ENCODE assay signal across 8 cellular contexts in the genomic region with DNA sequence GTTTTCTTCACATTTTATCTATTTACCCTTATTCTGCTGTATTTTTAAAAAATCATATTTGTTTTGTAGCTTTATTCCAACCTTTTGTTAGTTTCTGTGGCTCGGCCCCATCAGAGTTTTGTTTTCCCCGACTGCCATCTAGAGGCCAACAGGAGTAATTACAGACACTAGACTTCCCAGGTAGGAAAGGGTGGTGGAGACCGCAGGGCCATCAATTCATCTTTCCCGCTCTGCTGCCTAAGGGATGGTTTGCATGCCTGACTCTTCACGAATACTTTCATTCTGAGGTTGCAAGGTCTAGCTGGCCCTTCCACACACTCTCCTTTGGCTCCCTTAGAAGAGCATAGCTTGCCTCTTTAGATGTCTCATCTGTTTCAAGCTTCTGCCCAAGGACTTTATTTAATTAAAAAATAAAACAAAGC. TPM values are rescaled to one million over a fixed set of nuclear protein-coding genes. Genes with fewer than 3 reads are reported as not detected.
DNase-seq lines count a peak whose midpoint lies in the region; ATAC-seq and TF ChIP-seq lines count a peak whose summit lies in the region.

No MANE protein-coding gene starts in this region.

- in situ Hi-C loops in Panc1 (cut with HindIII; ENCODE audit: low pct_unique_long_range_greater_than_20kb, low sequenced_read_pairs) = no loop called here

- ATAC-seq in Panc1 = peak; percentile 69; the same call in 1 of the 2 replicates
- ATAC-seq in HG03135 (IDR thresholded peaks at IDR 0.05; ENCODE audit: unreplicated experiment) = no peak

- DNase-seq in Caco-2 (peak in 1 of 2 experiments; percentile 61), HCEC 1CT (peak; percentile 18), Panc1 (ENCODE audit: low read depth, low spot score) (no peak), head of caudate nucleus (peak in 34 of 42 donors; percentile 8 to 80 (median 38)), prostate gland (ENCODE audit: low spot score) (peak; percentile 24), cortex of kidney (lab: John Stamatoyannopoulos, UW) (no peak)
- DNase-seq in activated naive CD4-positive, alpha-beta T cell treated with anti-CD3 and anti-CD28 coated beads, Interleukin-2, amount 10 ng/mL, durations not matched to agents 7 days and 5 days = peak; percentile 55

- peaks cover 6% of the 10 kb centered on the region for H3K27me3 Mint-ChIP-seq in Caco-2 (ENCODE audit: insufficient read depth, unreplicated experiment)
- peaks cover 46% of the 10 kb centered on the region for H3K27me3 Mint-ChIP-seq in activated naive CD4-positive, alpha-beta T cell treated with anti-CD3 and anti-CD28 coated beads, Interleukin-2, amount 10 ng/mL, durations not matched to agents 7 days and 5 days

- no peaks in the 10 kb centered on the region for H3K9me3 Mint-ChIP-seq in Caco-2 (ENCODE audit: unreplicated experiment)
- no peaks in the 10 kb centered on the region for H3K9me3 Mint-ChIP-seq in activated naive CD4-positive, alpha-beta T cell treated with anti-CD3 and anti-CD28 coated beads, Interleukin-2, amount 10 ng/mL, durations not matched to agents 7 days and 5 days

- H3K27me3 ChIP-seq in Caco-2 (replicated peaks; ENCODE audit: control insufficient read depth, insufficient read depth, low read length) (no peaks in the 10 kb centered on the region), Panc1 (ENCODE audit: control insufficient read depth, insufficient read depth, low read length) (no peaks in the 10 kb centered on the region), prostate gland (replicated peaks; ENCODE audit: insufficient read depth) (no peaks in the 10 kb centered on the region)

- H3K4me3 Mint-ChIP-seq in Caco-2 (ENCODE audit: unreplicated experiment) = no peak overlapping the region
- no peak overlapping the region for H3K4me3 Mint-ChIP-seq in activated naive CD4-positive, alpha-beta T cell treated with anti-CD3 and anti-CD28 coated beads, Interleukin-2, amount 10 ng/mL, durations not matched to agents 7 days and 5 days

- intact Hi-C loops in Caco-2 (cut with micrococcal nuclease; ENCODE audit: unreplicated experiment) = loop anchor here (1.0 kb wide), 4 partner anchors 57 to 231 kb away; no protein-coding TSS in a partner anchor
- intact Hi-C loops in Panc1 (cut with micrococcal nuclease; ENCODE audit: unreplicated experiment) = loop anchor here (5.0 kb wide), 1 partner anchor 199 kb away; no protein-coding TSS in a partner anchor
- intact Hi-C loops in head of caudate nucleus (cut with DNase I) = no loop called here
- intact Hi-C loops in prostate gland (cut with DNase I) = loop anchor here (2.0 to 5.0 kb wide), 2 partner anchors 179 to 198 kb away; no protein-coding TSS in a partner anchor

- H3K4me3 ChIP-seq in Caco-2 (ENCODE audit: low read depth, low read length) = no peak overlapping the region
- no peak overlapping the region for H3K4me3 ChIP-seq in Panc1 (ENCODE audit: low read depth in 2 of 2, low read length in 2 of 2)
- H3K4me3 ChIP-seq in prostate gland = no peak overlapping the region

- no peaks in the 10 kb centered on the region for H3K36me3 Mint-ChIP-seq in Caco-2 (ENCODE audit: insufficient read depth, unreplicated experiment)
- H3K36me3 Mint-ChIP-seq in activated naive CD4-positive, alpha-beta T cell treated with anti-CD3 and anti-CD28 coated beads, Interleukin-2, amount 10 ng/mL, durations not matched to agents 7 days and 5 days = no peaks in the 10 kb centered on the region

- peak; percentile 81 to 84 for TF ChIP-seq CTCF in Caco-2 (IDR thresholded peaks at IDR 0.05; ENCODE audit: insufficient read depth in 1 of 2, low read depth in 1 of 2, low read length in 1 of 2, severe bottlenecking in 1 of 2, unreplicated experiment in 1 of 2)
- TF ChIP-seq CTCF in Panc1 (IDR thresholded peaks at IDR 0.05) = peak; percentile 81
- peak; percentile 20 to 78 (median 75) for TF ChIP-seq CTCF in prostate gland (IDR thresholded peaks at IDR 0.05)

- no peaks in the 10 kb centered on the region for H3K36me3 ChIP-seq in Caco-2 (ENCODE audit: control insufficient read depth, insufficient read depth, low read length)
- H3K36me3 ChIP-seq in Panc1 (ENCODE audit: control insufficient read depth, insufficient read depth, low read length) = no peaks in the 10 kb centered on the region
- H3K36me3 ChIP-seq in prostate gland = no peaks in the 10 kb centered on the region

- POLR2A ChIA-PET in Caco-2 (lab: Charles Lee) (interaction anchor here (0.6 kb wide), 1 partner anchor 581 kb away, joined by 5 read pairs; no protein-coding TSS in a partner anchor), Panc1 (lab: Charles Lee) (interaction anchor here (0.6 kb wide), 1 partner anchor 244 kb away, joined by 4 read pairs; no protein-coding TSS in a partner anchor)

- TF ChIP-seq POLR2A in prostate gland (IDR thresholded peaks at IDR 0.05) = no peak

- CTCF ChIA-PET in Caco-2 (lab: Charles Lee) = interaction anchor here (0.6 to 2.0 kb wide), 27 partner anchors 9 to 593 kb away, joined by 3 to 42 read pairs (median 5); partner anchors contain the start of gene MAP3K8
- CTCF ChIA-PET in Panc1 (lab: Charles Lee) = interaction anchor here (0.5 to 1.2 kb wide), 7 partner anchors 10 to 232 kb away, joined by 3 to 10 read pairs (median 3); no protein-coding TSS in a partner anchor
- CTCF ChIA-PET in activated naive CD4-positive, alpha-beta T cell treated with anti-CD3 and anti-CD28 coated beads, Interleukin-2, amount 10 ng/mL, durations not matched to agents 7 days and 5 days (lab: Charles Lee) = interaction anchor here (0.6 to 4.8 kb wide), 53 partner anchors 9 to 593 kb away, joined by 3 to 94 read pairs (median 5); no protein-coding TSS in a partner anchor

- peaks cover 6% of the 10 kb centered on the region for H3K4me1 Mint-ChIP-seq in Caco-2 (ENCODE audit: low read depth, unreplicated experiment)
- H3K4me1 Mint-ChIP-seq in activated naive CD4-positive, alpha-beta T cell treated with anti-CD3 and anti-CD28 coated beads, Interleukin-2, amount 10 ng/mL, durations not matched to agents 7 days and 5 days = no peaks in the 10 kb centered on the region

- 2% methylated on average over 5 of the region's 5 CpGs for WGBS in prostate gland

- H3K27ac ChIP-seq in Panc1 (ENCODE audit: low read length) = no peak overlapping the region
- H3K27ac ChIP-seq in prostate gland = no peak overlapping the region

- H3K27ac Mint-ChIP-seq in Caco-2 (ENCODE audit: unreplicated experiment) = no peak overlapping the region
- H3K27ac Mint-ChIP-seq in activated naive CD4-positive, alpha-beta T cell treated with anti-CD3 and anti-CD28 coated beads, Interleukin-2, amount 10 ng/mL, durations not matched to agents 7 days and 5 days = no peak overlapping the region

- H3K9me3 ChIP-seq in Caco-2 (no peaks in the 10 kb centered on the region), Panc1 (ENCODE audit: control insufficient read depth, insufficient read depth, low read depth, low read length) (no peaks in the 10 kb centered on the region), prostate gland (no peaks in the 10 kb centered on the region)

- no peaks in the 10 kb centered on the region for H3K4me1 ChIP-seq in Caco-2
- no peaks in the 10 kb centered on the region for H3K4me1 ChIP-seq in Panc1 (ENCODE audit: control insufficient read depth, insufficient read depth, low read length)
- no peaks in the 10 kb centered on the region for H3K4me1 ChIP-seq in prostate gland (replicated peaks)

- BruUV-seq in Caco-2 (replicated peaks; lab: Mats Ljungman, UMichigan) (no TSS peak), Panc1 (replicated peaks; lab: Mats Ljungman, UMichigan) (no TSS peak)

RNA-seq across cellular contexts. Expression of gene LYZL2, which starts 38.3 kb away (rescaled TPM):
- not detected in 2 replicates for total RNA-seq in Caco-2 (2022)
- not detected for total RNA-seq in Panc1 (2021; ENCODE audit: unreplicated experiment)
- not detected for polyA plus RNA-seq in Panc1 (2012; ENCODE audit: insufficient read length)
- total RNA-seq in prostate gland = 1 to 10 TPM in 1 of 2 donors, not detected in 1; 3.3 TPM

Comparison
In these comparisons a context has a peak if more than half of its experiments do, and no peak if none do; other contexts are left out.
1. DNase-seq: peak in HCEC 1CT (single experiment), activated naive CD4-positive, alpha-beta T cell treated with anti-CD3 and anti-CD28 coated beads, Interleukin-2, amount 10 ng/mL, durations not matched to agents 7 days and 5 days (single experiment), head of caudate nucleus (34 of 42) and prostate gland (single experiment); none in Panc1 (single experiment) and cortex of kidney (single experiment).
2. Peak in every context shown above with its lines, with median percentiles within 50 percentile points of each other: CTCF ChIP-seq.